Comparison of ENCODE assay signal across 15 cellular contexts in the genomic region with DNA sequence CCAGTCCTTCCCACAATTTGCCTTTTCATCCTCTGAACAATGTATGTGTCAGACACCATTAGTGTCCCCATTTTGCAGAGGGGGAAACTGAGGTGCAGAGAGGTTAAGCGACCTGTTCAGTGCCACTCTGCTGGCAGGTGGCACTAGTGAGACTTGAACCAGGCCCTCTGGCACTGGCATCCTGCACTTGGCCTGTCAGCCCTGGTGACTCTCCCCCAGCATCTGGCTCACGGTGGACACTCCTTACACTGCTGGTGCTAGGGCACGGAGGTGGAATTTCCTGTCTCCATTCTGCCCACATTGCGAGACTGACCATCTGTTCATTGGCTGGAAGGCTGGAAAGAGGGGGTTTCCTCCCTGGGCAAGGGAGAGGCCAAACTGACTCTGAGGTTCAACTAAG. TPM values are rescaled to one million over a fixed set of nuclear protein-coding genes. Genes with fewer than 3 reads are reported as not detected.
A peak's percentile ranks its signal among the peaks of the same experiment; 100 is the strongest.
DNase-seq lines count a peak whose midpoint lies in the region; ATAC-seq and TF ChIP-seq lines count a peak whose summit lies in the region.
"Had no signal": no experiment of that assay in that cellular context is flagged by ENCODE, and none has a peak within 500 bp of the region (broad histone marks: within the 10 kb centered on the region; RNA-seq: fewer than 3 reads in every experiment).

No MANE protein-coding gene starts in this region.

- H3K27me3 ChIP-seq in IMR-90 (ENCODE audit: control insufficient read depth, insufficient read depth, low read length) (no peaks in the 10 kb centered on the region), WERI-Rb-1 (ENCODE audit: insufficient read depth, low read depth, severe bottlenecking) (no peaks in the 10 kb centered on the region)
- H3K27me3 ChIP-seq: tibial artery had no signal

- peak overlapping the region; percentile 88 for H2AK5ac ChIP-seq in IMR-90 (ENCODE audit: low read depth, low read length)

- BruUV-seq in IMR-90 (replicated peaks; lab: Mats Ljungman, UMichigan), result no TSS peak

- H3K18ac ChIP-seq in IMR-90 (ENCODE audit: low read depth, low read length), result no peak overlapping the region

- POLR2A ChIA-PET in IMR-90 (lab: Charles Lee; ENCODE audit: unreplicated experiment), result no interaction called here

- no peak overlapping the region for H2BK5ac ChIP-seq in IMR-90 (ENCODE audit: low read depth, low read length, poor library complexity, severe bottlenecking)

- TF ChIP-seq RAD21 in IMR-90 (IDR thresholded peaks at IDR 0.05; ENCODE audit: low read length), result no peak

- no peak overlapping the region for H3K23ac ChIP-seq in IMR-90 (ENCODE audit: low read depth, low read length)

- H4K91ac ChIP-seq in IMR-90 (ENCODE audit: insufficient read depth, low read depth, low read length), result peak overlapping the region; percentile 69

- ATAC-seq in IMR-90 (ENCODE audit: low read depth) (no peak), left lobe of liver (peak; percentile 66), HG03159 (IDR thresholded peaks at IDR 0.05; ENCODE audit: unreplicated experiment) (no peak), GM21576 (IDR thresholded peaks at IDR 0.05; ENCODE audit: unreplicated experiment) (no peak)
- ATAC-seq: A549; activated CD8-positive, alpha-beta T cell treated with anti-CD3 and anti-CD28 coated beads, Interleukin-2, amount 10 ng/mL, durations not matched to agents 7 days and 5 days had no signal

- in situ Hi-C loops in IMR-90 (cut with MboI; ENCODE audit: low sequenced_read_pairs), result loop anchor here (10.0 kb wide), 1 partner anchor 375 kb away; no protein-coding TSS in a partner anchor

- peaks cover 29 to 72% of the 10 kb centered on the region in 2 experiments for H3K79me1 ChIP-seq in IMR-90 (ENCODE audit: low read depth in 1 of 2, low read length in 2 of 2)

- TF ChIP-seq CTCF in IMR-90 (conservative IDR thresholded peaks at IDR 0.05; ENCODE audit: low read depth, low read length) (no peak), WERI-Rb-1 (IDR thresholded peaks at IDR 0.05; ENCODE audit: low read depth, low read length) (0 out of 2 replicates have a peak, but pooled peaks have one; percentile 15)

- DNase-seq in A172 (ENCODE audit: low spot score) (peak; percentile 33), IMR-90 (peak; percentile 45), WERI-Rb-1 (no peak), left lobe of liver (ENCODE audit: low spot score) (no peak), foreskin melanocyte (no peak), NCI-H446 treated with DMSO at 0.1 percent for 48 hours (lab: John Stamatoyannopoulos, UW) (no peak)
- DNase-seq: activated CD8-positive, alpha-beta T cell treated with anti-CD3 and anti-CD28 coated beads, Interleukin-2, amount 10 ng/mL, durations not matched to agents 7 days and 5 days; KBM-7; midbrain; NCI-H1436 treated with DMSO at 0.1 percent for 48 hours; SW 1271; tibial artery had no signal

- peaks cover 27% of the 10 kb centered on the region for H3K4me1 ChIP-seq in IMR-90 (ENCODE audit: control insufficient read depth, insufficient read depth, low read length)

- peak overlapping the region; percentile 71 for H2AFZ ChIP-seq in IMR-90 (replicated peaks; ENCODE audit: low read length, poor library complexity)

- intact Hi-C loops in IMR-90 (cut with micrococcal nuclease), result loop anchor here (5.0 kb wide), 1 partner anchor 37 kb away; no protein-coding TSS in a partner anchor

- H3K4me3 ChIP-seq in IMR-90 (ENCODE audit: insufficient read depth, low read depth, low read length) (no peak overlapping the region), WERI-Rb-1 (ENCODE audit: low read depth, low read length) (no peak overlapping the region)
- H3K4me3 ChIP-seq: A549, tibial artery had no signal

- H2BK15ac ChIP-seq in IMR-90 (ENCODE audit: low read depth, low read length), result peak overlapping the region; percentile 72; the same call in 2 of the 3 replicates

- peak overlapping the region; percentile 77 for H2BK120ac ChIP-seq in IMR-90 (ENCODE audit: low read depth, low read length)

- no CpG with 5 or more reads among the region's 4 CpGs for WGBS in IMR-90 (ENCODE audit: extremely low coverage in 2 of 2, insufficient read length in 1 of 2), 2 experiments

- TF ChIP-seq POLR2A in IMR-90 (IDR thresholded peaks at IDR 0.05; ENCODE audit: low read depth, low read length), result no peak

- peak overlapping the region; percentile 93 for H2AK9ac ChIP-seq in IMR-90 (replicated peaks; ENCODE audit: low read depth, low read length, poor library complexity)

- H3K9me3 ChIP-seq in IMR-90 (ENCODE audit: control insufficient read depth, insufficient read depth, low read length) (no peaks in the 10 kb centered on the region), WERI-Rb-1 (ENCODE audit: severe bottlenecking) (no peaks in the 10 kb centered on the region)
- H3K9me3 ChIP-seq: A549, tibial artery had no signal

- no peaks in the 10 kb centered on the region; the same call in 1 of the 2 replicates for H4K20me1 ChIP-seq in IMR-90 (ENCODE audit: insufficient read depth, low read length)

- H3K14ac ChIP-seq in IMR-90 (replicated peaks; ENCODE audit: low read depth, low read length), result peak overlapping the region; percentile 52; the same call in 1 of the 2 replicates

- H4K5ac ChIP-seq in IMR-90 (ENCODE audit: low read depth, low read length), result no peak overlapping the region

- peak overlapping the region; percentile 90 for H3K4ac ChIP-seq in IMR-90 (ENCODE audit: low read depth, low read length)

- no peak overlapping the region for H3K9ac ChIP-seq in IMR-90 (ENCODE audit: low read depth, low read length)

- H3K4me2 ChIP-seq in IMR-90 (ENCODE audit: low read depth, low read length), result no peak overlapping the region
- H3K4me2 ChIP-seq: A549 had no signal

- H3K27ac ChIP-seq in IMR-90 (ENCODE audit: insufficient read depth, low read length) (no peak overlapping the region), WERI-Rb-1 (no peak overlapping the region)
- H3K27ac ChIP-seq: tibial artery had no signal

- H3K36me3 ChIP-seq in IMR-90 (ENCODE audit: control insufficient read depth, insufficient read depth, low read length) (no peaks in the 10 kb centered on the region), WERI-Rb-1 (peaks cover 26% of the 10 kb centered on the region)
- H3K36me3 ChIP-seq: tibial artery had no signal

- dilution Hi-C loops in IMR-90 (cut with HindIII; ENCODE audit: low sequenced_read_pairs, unreplicated experiment), result no loop called here

- 0 out of 4 replicates have a peak overlapping the region, but pooled peaks of 1 of the 2 experiments have one; percentile 18 for H4K8ac ChIP-seq in IMR-90 (ENCODE audit: low read depth in 2 of 2, low read length in 2 of 2)

- no peak overlapping the region for H3K56ac ChIP-seq in IMR-90 (ENCODE audit: extremely low read depth, insufficient read depth, low read length)

- H3K9me1 ChIP-seq in IMR-90 (ENCODE audit: insufficient read depth, low read length), result peaks cover 23% of the 10 kb centered on the region

- CTCF ChIA-PET in IMR-90 (lab: Yijun Ruan, JAX), result interaction anchor here (1.4 kb wide), 1 partner anchor 46 kb away, joined by 3 read pairs; no protein-coding TSS in a partner anchor

- peak overlapping the region; percentile 86 for H2BK20ac ChIP-seq in IMR-90 (ENCODE audit: low read depth, low read length)

TF ChIP-seq in IMR-90, 13 proteins besides CTCF, POLR2A, EP300 and RAD21:
- TF ChIP-seq USF2 (IDR thresholded peaks at IDR 0.05; ENCODE audit: low read depth, low read length), result no peak
- TF ChIP-seq CHD1 (IDR thresholded peaks at IDR 0.05; ENCODE audit: low read depth, low read length), result no peak
- no peak for TF ChIP-seq MAZ (IDR thresholded peaks at IDR 0.05; ENCODE audit: borderline replicate concordance, low read depth, low read length)
- no peak for TF ChIP-seq BHLHE40 (IDR thresholded peaks at IDR 0.05; ENCODE audit: low read depth, low read length)
- no peak for TF ChIP-seq MAFK (IDR thresholded peaks at IDR 0.05; ENCODE audit: low read depth, low read length)
- peak; percentile 10; the same call in 1 of the 2 replicates for TF ChIP-seq SMC3 (IDR thresholded peaks at IDR 0.05; ENCODE audit: low read depth, low read length)
- TF ChIP-seq RCOR1 (IDR thresholded peaks at IDR 0.05; ENCODE audit: insufficient replicate concordance, low read length), result no peak
- no peak for TF ChIP-seq CEBPB (IDR thresholded peaks at IDR 0.05; ENCODE audit: low read depth, low read length)

RNA-seq across cellular contexts. Expression of gene CCNK, which starts 48.7 kb away (rescaled TPM):
- 5.0 and 7.5 TPM in 2 replicates for total RNA-seq in A172 (2014; rRNA removed; shearing (Covaris generic))
- total RNA-seq in IMR-90 (2012; rRNA removed), result 18.8 and 33.1 TPM in 2 replicates
- 25.0 and 38.3 TPM in 2 replicates for polyA plus RNA-seq in IMR-90 (2012; rRNA removed)
- 9.1 and 12.6 TPM in 2 replicates for polyA plus RNA-seq in IMR-90 (2012; cell fraction: cytosol; rRNA removed)
- 14.4 and 41.8 TPM in 2 replicates for polyA plus RNA-seq in IMR-90 (2012; cell fraction: nucleus; rRNA removed; ENCODE audit: low replicate concordance)
- total RNA-seq in left lobe of liver, result 13.8 TPM

RNA-seq across cellular contexts. Expression of gene SETD3, which starts 49.2 kb away (rescaled TPM):
- 35.2 and 39.0 TPM in 2 replicates for total RNA-seq in A172 (2014; rRNA removed; shearing (Covaris generic))
- total RNA-seq in IMR-90 (2012; rRNA removed) (31.9 and 35.0 TPM in 2 replicates), left lobe of liver (25.1 TPM)
- polyA plus RNA-seq in IMR-90 (2012; rRNA removed), result 15.9 and 18.8 TPM in 2 replicates
- polyA plus RNA-seq in IMR-90 (2012; cell fraction: cytosol; rRNA removed), result 5.3 and 7.6 TPM in 2 replicates
- polyA plus RNA-seq in IMR-90 (2012; cell fraction: nucleus; rRNA removed; ENCODE audit: low replicate concordance), result 1.7 and 11.2 TPM in 2 replicates

Comparison
In these comparisons a context has a peak if more than half of its experiments do, and no peak if none do; other contexts are left out.
1. DNase-seq: peak in A172 (single experiment) and IMR-90 (single experiment); none in WERI-Rb-1 (single experiment), left lobe of liver (single experiment), foreskin melanocyte (single experiment) and NCI-H446 treated with DMSO at 0.1 percent for 48 hours (single experiment).